In genomic region chr1:54016343-54017282, GRCh38 we compare ENCODE assay signal across 10 cellular contexts. TPM values are rescaled to one million over a fixed set of nuclear protein-coding genes. Genes with fewer than 3 reads are reported as not detected.
DNase-seq lines count a peak whose midpoint lies in the region; ATAC-seq and TF ChIP-seq lines count a peak whose summit lies in the region.
"Had no signal": no experiment of that assay in that cellular context is flagged by ENCODE, and none has a peak within 500 bp of the region (broad histone marks: within the 10 kb centered on the region; RNA-seq: fewer than 3 reads in every experiment).

No MANE protein-coding gene starts in this region.

- H3K4me1 Mint-ChIP-seq in osteocyte (ENCODE audit: unreplicated experiment): peaks cover 4% of the 10 kb centered on the region
- no peaks in the 10 kb centered on the region for H3K4me1 Mint-ChIP-seq in effector memory CD8-positive, alpha-beta T cell (ENCODE audit: low read depth in 2 of 2)
- no peaks in the 10 kb centered on the region for H3K4me1 Mint-ChIP-seq in activated T-cell treated with anti-CD3 and anti-CD28 coated beads, Interleukin-2, amount 50 U/mL, for 24 hours (ENCODE audit: low read depth)

- no peaks in the 10 kb centered on the region for H3K9me3 Mint-ChIP-seq in osteocyte (ENCODE audit: unreplicated experiment)
- no peaks in the 10 kb centered on the region for H3K9me3 Mint-ChIP-seq in effector memory CD8-positive, alpha-beta T cell
- no peaks in the 10 kb centered on the region for H3K9me3 Mint-ChIP-seq in activated T-cell treated with anti-CD3 and anti-CD28 coated beads, Interleukin-2, amount 50 U/mL, for 24 hours

- TF ChIP-seq CTCF in epithelial cell of esophagus (IDR thresholded peaks at IDR 0.05; ENCODE audit: insufficient read depth, low read depth, low read length, missing control alignments) (no peak), osteocyte (IDR thresholded peaks at IDR 0.05) (no peak)

- no peak overlapping the region for H3K27ac Mint-ChIP-seq in osteocyte (ENCODE audit: unreplicated experiment)
- no peak overlapping the region for H3K27ac Mint-ChIP-seq in effector memory CD8-positive, alpha-beta T cell
- no peak overlapping the region for H3K27ac Mint-ChIP-seq in activated T-cell treated with anti-CD3 and anti-CD28 coated beads, Interleukin-2, amount 50 U/mL, for 24 hours

- DNase-seq in GM04504 (ENCODE audit: low read depth): peak; percentile 8
- peak; percentile 39 for DNase-seq in NCI-H2196 treated with DMSO at 0.1 percent for 48 hours (lab: John Stamatoyannopoulos, UW; ENCODE audit: unreplicated experiment)
- DNase-seq in epithelial cell of esophagus (ENCODE audit: low read depth): peak; percentile 94
- peak; percentile 75 for DNase-seq in osteocyte (ENCODE audit: extremely low spot score, unreplicated experiment)
- DNase-seq in effector memory CD8-positive, alpha-beta T cell: no peak
- no peak for DNase-seq in activated T-cell treated with anti-CD3 and anti-CD28 coated beads, Interleukin-2, amount 50 U/mL, for 24 hours
- DNase-seq in NCI-H1105 (lab: John Stamatoyannopoulos, UW): no peak
- no peak for DNase-seq in activated naive CD4-positive, alpha-beta T cell treated with anti-CD3 and anti-CD28 coated beads, Interleukin-2, amount 50 U/mL, for 16 hours
- DNase-seq: nucleus accumbens; stimulated activated naive CD4-positive, alpha-beta T cell treated with Interleukin-2 at 50 U/mL for 16 hours had no signal

- no peak overlapping the region for H3K4me3 ChIP-seq in epithelial cell of esophagus (ENCODE audit: low read length)

- H3K4me3 Mint-ChIP-seq in osteocyte (ENCODE audit: unreplicated experiment): no peak overlapping the region
- no peak overlapping the region for H3K4me3 Mint-ChIP-seq in effector memory CD8-positive, alpha-beta T cell
- H3K4me3 Mint-ChIP-seq in activated T-cell treated with anti-CD3 and anti-CD28 coated beads, Interleukin-2, amount 50 U/mL, for 24 hours: no peak overlapping the region

- H3K27me3 Mint-ChIP-seq in osteocyte (ENCODE audit: unreplicated experiment): peaks cover 31% of the 10 kb centered on the region
- peaks cover 22 to 53% of the 10 kb centered on the region in 2 donors for H3K27me3 Mint-ChIP-seq in effector memory CD8-positive, alpha-beta T cell
- no peaks in the 10 kb centered on the region for H3K27me3 Mint-ChIP-seq in activated T-cell treated with anti-CD3 and anti-CD28 coated beads, Interleukin-2, amount 50 U/mL, for 24 hours

- no peaks in the 10 kb centered on the region for H3K36me3 Mint-ChIP-seq in osteocyte (ENCODE audit: unreplicated experiment)
- H3K36me3 Mint-ChIP-seq in effector memory CD8-positive, alpha-beta T cell (ENCODE audit: insufficient read depth): no peaks in the 10 kb centered on the region
- no peaks in the 10 kb centered on the region for H3K36me3 Mint-ChIP-seq in activated T-cell treated with anti-CD3 and anti-CD28 coated beads, Interleukin-2, amount 50 U/mL, for 24 hours (ENCODE audit: low read depth)

- no peak for ATAC-seq in effector memory CD8-positive, alpha-beta T cell (replicated peaks)

RNA-seq across cellular contexts. Expression of gene LDLRAD1, which starts 1.4 kb away (rescaled TPM):
- not detected in 2 replicates for total RNA-seq in osteocyte

RNA-seq across cellular contexts. Expression of gene TMEM59, which starts 36.4 kb away (rescaled TPM):
- 399 and 409 TPM in 2 replicates for total RNA-seq in osteocyte

RNA-seq across cellular contexts. Expression of gene TCEANC2, which starts 36.8 kb away (rescaled TPM):
- 3.1 and 3.9 TPM in 2 replicates for total RNA-seq in osteocyte

Comparison
In these comparisons a context has a peak if more than half of its experiments do, and no peak if none do; other contexts are left out.
1. DNase-seq: peak in GM04504 (single experiment), NCI-H2196 treated with DMSO at 0.1 percent for 48 hours (single experiment), epithelial cell of esophagus (single experiment) and osteocyte (single experiment); none in effector memory CD8-positive, alpha-beta T cell (0 of 3), activated T-cell treated with anti-CD3 and anti-CD28 coated beads, Interleukin-2, amount 50 U/mL, for 24 hours (single experiment), NCI-H1105 (single experiment) and activated naive CD4-positive, alpha-beta T cell treated with anti-CD3 and anti-CD28 coated beads, Interleukin-2, amount 50 U/mL, for 16 hours (single experiment).